21 cellular contexts compared by ENCODE assay signal in the genomic region with DNA sequence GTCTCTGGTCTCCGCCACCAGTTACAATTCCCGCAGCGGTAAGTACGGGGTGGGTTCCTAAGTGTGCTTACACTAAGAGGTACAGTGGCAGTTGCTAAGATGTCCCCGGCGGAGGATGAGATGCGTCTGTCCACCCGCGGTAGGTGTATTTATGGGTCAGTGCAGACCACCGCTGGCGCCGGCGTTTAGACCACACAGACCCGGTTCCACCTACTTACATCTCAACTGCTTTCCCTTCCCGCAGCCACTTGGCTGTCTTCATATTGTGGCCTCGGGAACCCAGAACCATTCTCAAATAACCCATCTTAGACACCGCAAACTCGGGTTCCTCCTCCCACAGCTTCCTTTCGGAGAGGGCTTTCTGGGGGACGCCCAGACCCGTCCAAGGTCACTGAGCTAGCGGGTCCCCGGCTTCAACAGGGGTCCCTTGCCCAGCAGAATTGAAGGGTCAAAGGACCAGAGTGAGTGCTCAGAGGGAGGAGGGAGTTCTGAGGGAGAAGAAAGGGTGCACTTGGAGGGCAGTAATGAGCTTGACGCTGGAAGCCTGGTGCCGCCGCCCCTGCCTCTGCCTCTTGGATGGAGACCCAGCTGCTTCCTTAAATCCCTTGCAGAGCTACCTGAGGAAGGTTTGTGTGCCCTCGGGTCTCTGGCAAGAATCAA. TPM values are rescaled to one million over a fixed set of nuclear protein-coding genes. Genes with fewer than 3 reads are reported as not detected.
DNase-seq lines count a peak whose midpoint lies in the region; ATAC-seq, FAIRE-seq and TF ChIP-seq lines count a peak whose summit lies in the region.
"Had no signal": no experiment of that assay in that cellular context is flagged by ENCODE, and none has a peak within 500 bp of the region (broad histone marks: within the 10 kb centered on the region; RNA-seq: fewer than 3 reads in every experiment).

No MANE protein-coding gene starts in this region.

- no peaks in the 10 kb centered on the region for H3K36me3 ChIP-seq in endothelial cell of umbilical vein (ENCODE audit: control insufficient read depth in 2 of 2, extremely low read depth in 1 of 2, insufficient read depth in 2 of 2, low read length in 2 of 2)
- no peaks in the 10 kb centered on the region for H3K36me3 ChIP-seq in mucosa of descending colon (ENCODE audit: low read depth)
- H3K36me3 ChIP-seq: sigmoid colon, uterus had no signal

- H3K27ac Mint-ChIP-seq in activated naive CD4-positive, alpha-beta T cell treated with anti-CD3 and anti-CD28 coated beads, Interleukin-2, amount 50 U/mL, for 24 hours: no peak overlapping the region
- H3K27ac Mint-ChIP-seq in stimulated activated naive B cell treated with anti-CD40 and anti-IgM and Interleukin-4, amounts not matched to agents 10 μg/mL and 1 μg/mL and 100 μg/mL, for 72 hours: peak overlapping the region; percentile 47

- no peak for TF ChIP-seq POLR2A in endothelial cell of umbilical vein (IDR thresholded peaks at IDR 0.05; ENCODE audit: low read depth, low read length)

- H3K9ac ChIP-seq in endothelial cell of umbilical vein (replicated peaks; ENCODE audit: extremely low read depth, insufficient read depth, low read length): no peak overlapping the region

- CTCF ChIA-PET in endothelial cell of umbilical vein (lab: Charles Lee): interaction anchor here (0.8 to 7.3 kb wide), 5 partner anchors 17 to 351 kb away, joined by 3 to 59 read pairs (median 4); no protein-coding TSS in a partner anchor

- no peaks in the 10 kb centered on the region for H3K9me1 ChIP-seq in endothelial cell of umbilical vein (replicated peaks; ENCODE audit: control insufficient read depth, extremely low read depth, insufficient read depth, low read length)

- H3K4me3 Mint-ChIP-seq in activated naive CD4-positive, alpha-beta T cell treated with anti-CD3 and anti-CD28 coated beads, Interleukin-2, amount 50 U/mL, for 24 hours: peak overlapping the region; percentile 26
- no peak overlapping the region for H3K4me3 Mint-ChIP-seq in stimulated activated naive B cell treated with anti-CD40 and anti-IgM and Interleukin-4, amounts not matched to agents 10 μg/mL and 1 μg/mL and 100 μg/mL, for 72 hours
- H3K4me3 Mint-ChIP-seq: CD14-positive monocyte had no signal

- H3K27me3 Mint-ChIP-seq in activated naive CD4-positive, alpha-beta T cell treated with anti-CD3 and anti-CD28 coated beads, Interleukin-2, amount 50 U/mL, for 24 hours: peaks cover 39% of the 10 kb centered on the region
- peaks cover 22 to 48% of the 10 kb centered on the region in 2 donors for H3K27me3 Mint-ChIP-seq in stimulated activated naive B cell treated with anti-CD40 and anti-IgM and Interleukin-4, amounts not matched to agents 10 μg/mL and 1 μg/mL and 100 μg/mL, for 72 hours

- H3K4me2 ChIP-seq in endothelial cell of umbilical vein (ENCODE audit: insufficient read depth, low read length): no peak overlapping the region

- no peak for FAIRE-seq in endothelial cell of umbilical vein (lab: Jason Lieb, UNC)
- FAIRE-seq: A204.1, bronchial epithelial cell, GM18507 had no signal

- H3K36me3 Mint-ChIP-seq in activated naive CD4-positive, alpha-beta T cell treated with anti-CD3 and anti-CD28 coated beads, Interleukin-2, amount 50 U/mL, for 24 hours: no peaks in the 10 kb centered on the region
- H3K36me3 Mint-ChIP-seq in stimulated activated naive B cell treated with anti-CD40 and anti-IgM and Interleukin-4, amounts not matched to agents 10 μg/mL and 1 μg/mL and 100 μg/mL, for 72 hours: no peaks in the 10 kb centered on the region

- dilution Hi-C loops in endothelial cell of umbilical vein (cut with MboI; ENCODE audit: extremely low pct_ligation_motif_present, low sequenced_read_pairs): no loop called here

- no peaks in the 10 kb centered on the region for H3K9me3 ChIP-seq in endothelial cell of umbilical vein (replicated peaks; ENCODE audit: control insufficient read depth, insufficient read depth, low read length)
- H3K9me3 ChIP-seq in mucosa of descending colon: no peaks in the 10 kb centered on the region
- H3K9me3 ChIP-seq: sigmoid colon, uterus had no signal

- peaks cover 28 to 92% of the 10 kb centered on the region in 2 experiments for H3K27me3 ChIP-seq in endothelial cell of umbilical vein (ENCODE audit: control insufficient read depth in 2 of 2, insufficient read depth in 2 of 2, low read length in 2 of 2)
- peaks cover 99% of the 10 kb centered on the region for H3K27me3 ChIP-seq in foreskin keratinocyte

- ATAC-seq in mucosa of descending colon (no peak), foreskin keratinocyte (no peak), HG03565 (IDR thresholded peaks at IDR 0.05; ENCODE audit: unreplicated experiment) (no peak)
- ATAC-seq in stimulated activated naive B cell treated with anti-CD40 and anti-IgM and Interleukin-4, amounts not matched to agents 10 μg/mL and 1 μg/mL and 100 μg/mL, for 72 hours (replicated peaks): no peak

- no peaks in the 10 kb centered on the region for H3K79me2 ChIP-seq in endothelial cell of umbilical vein (ENCODE audit: control insufficient read depth, insufficient read depth, low read length)

- intact Hi-C loops in endothelial cell of umbilical vein (cut with micrococcal nuclease) (loop anchor here (1.0 to 5.0 kb wide), 4 partner anchors 143 to 376 kb away; partner anchors contain the start of gene ZNF281), mucosa of descending colon (cut with DNase I, micrococcal nuclease) (no loop called here)

- TF ChIP-seq CTCF in endothelial cell of umbilical vein (IDR thresholded peaks at IDR 0.05; ENCODE audit: extremely low read depth in 1 of 2, insufficient read depth in 1 of 2, low read depth in 1 of 2, low read length in 2 of 2) (no peak), mucosa of descending colon (IDR thresholded peaks at IDR 0.05) (no peak), foreskin keratinocyte (conservative IDR thresholded peaks at IDR 0.05) (no peak)

- no peak for DNase-seq in activated naive CD4-positive, alpha-beta T cell treated with anti-CD3 and anti-CD28 coated beads, Interleukin-2, amount 50 U/mL, for 16 hours
- DNase-seq in endothelial cell of umbilical vein (ENCODE audit: low read depth, low spot score) (no peak), mucosa of descending colon (peak in 2 of 3 donors; percentile 42 to 57), foreskin keratinocyte (no peak), NOMO-1 treated with dmso at 0.1 percent for 144 hours (lab: John Stamatoyannopoulos, UW; ENCODE audit: unreplicated experiment) (no peak)
- DNase-seq in stimulated activated naive B cell treated with anti-CD40 and anti-IgM and Interleukin-4, amounts not matched to agents 10 μg/mL and 1 μg/mL and 100 μg/mL, for 72 hours: no peak
- DNase-seq: activated CD4-positive, alpha-beta T cell treated with anti-CD3 and anti-CD28 coated beads, Interleukin-2, amount 50 U/mL, for 48 hours; effector CD4-positive, alpha-beta T cell; HCEC 1CT; hippocampal formation; NCI-H345; sigmoid colon; stimulated activated CD4-positive, alpha-beta T cell treated with anti-CD3 and anti-CD28 coated beads, Interleukin-2, amount 100 ng/mL, for 24 hours; uterus had no signal

- H2AFZ ChIP-seq in endothelial cell of umbilical vein (ENCODE audit: low read depth, low read length): no peak overlapping the region

- no peaks in the 10 kb centered on the region for H3K9me3 Mint-ChIP-seq in activated naive CD4-positive, alpha-beta T cell treated with anti-CD3 and anti-CD28 coated beads, Interleukin-2, amount 50 U/mL, for 24 hours
- H3K9me3 Mint-ChIP-seq in stimulated activated naive B cell treated with anti-CD40 and anti-IgM and Interleukin-4, amounts not matched to agents 10 μg/mL and 1 μg/mL and 100 μg/mL, for 72 hours: no peaks in the 10 kb centered on the region

- BruUV-seq in endothelial cell of umbilical vein (replicated peaks; lab: Mats Ljungman, UMichigan): no TSS peak

- H3K4me1 ChIP-seq in endothelial cell of umbilical vein (ENCODE audit: control insufficient read depth, extremely low read depth, insufficient read depth, low read length) (peaks cover 9% of the 10 kb centered on the region), mucosa of descending colon (ENCODE audit: low read depth) (peaks cover 7% of the 10 kb centered on the region), foreskin keratinocyte (peaks cover 3% of the 10 kb centered on the region)

- H3K4me3 ChIP-seq in endothelial cell of umbilical vein (replicated peaks in 1 of 3; ENCODE audit: insufficient read depth in 1 of 3, low read depth in 1 of 3, low read length in 3 of 3): no peak overlapping the region
- no peak overlapping the region for H3K4me3 ChIP-seq in mucosa of descending colon
- H3K4me3 ChIP-seq: lung, uterus had no signal

- H3K27ac ChIP-seq in endothelial cell of umbilical vein (ENCODE audit: insufficient read depth, low read depth, low read length) (no peak overlapping the region), foreskin keratinocyte (no peak overlapping the region)
- H3K27ac ChIP-seq: sigmoid colon, uterus had no signal

- H3K4me1 Mint-ChIP-seq in activated naive CD4-positive, alpha-beta T cell treated with anti-CD3 and anti-CD28 coated beads, Interleukin-2, amount 50 U/mL, for 24 hours: peaks cover 17% of the 10 kb centered on the region
- H3K4me1 Mint-ChIP-seq in stimulated activated naive B cell treated with anti-CD40 and anti-IgM and Interleukin-4, amounts not matched to agents 10 μg/mL and 1 μg/mL and 100 μg/mL, for 72 hours: peaks cover 24 to 35% of the 10 kb centered on the region in 2 donors

- H4K20me1 ChIP-seq in endothelial cell of umbilical vein (replicated peaks; ENCODE audit: control insufficient read depth, extremely low read depth, insufficient read depth, low read length): no peaks in the 10 kb centered on the region

- POLR2A ChIA-PET in endothelial cell of umbilical vein (lab: Charles Lee): no interaction called here

TF ChIP-seq in endothelial cell of umbilical vein, 7 proteins besides CTCF, POLR2A, EP300 and RAD21:
- no peak for TF ChIP-seq FOS (IDR thresholded peaks at IDR 0.05; ENCODE audit: borderline replicate concordance, insufficient read depth, low read length)
- peak; percentile 84 for TF ChIP-seq EZH2 (IDR thresholded peaks at IDR 0.05; ENCODE audit: borderline replicate concordance, low read depth, low read length, severe bottlenecking)

RNA-seq across cellular contexts. Expression of gene NR5A2, which starts 8.6 kb away (rescaled TPM):
- 10.6 and 12.1 TPM in 2 replicates for total RNA-seq in endothelial cell of umbilical vein
- 2.7 and 3.4 TPM in 2 replicates for polyA plus RNA-seq in endothelial cell of umbilical vein
- polyA plus RNA-seq in endothelial cell of umbilical vein (2011; cell fraction: cytosol; rRNA removed): 3.8 and 4.5 TPM in 2 replicates
- polyA plus RNA-seq in endothelial cell of umbilical vein (2011; cell fraction: nucleus; rRNA removed): 6.9 and 10.0 TPM in 2 replicates
- polyA plus RNA-seq in endothelial cell of umbilical vein (2012): 0.04 and 0.05 TPM in 2 replicates
- polyA minus RNA-seq in endothelial cell of umbilical vein: 12.4 and 14.7 TPM in 2 replicates
- not detected for polyA minus RNA-seq in endothelial cell of umbilical vein (2011; cell fraction: cytosol; rRNA and poly(A)+ RNA removed)
- polyA minus RNA-seq in endothelial cell of umbilical vein (2011; cell fraction: nucleus; rRNA and poly(A)+ RNA removed): 19.0 and 34.1 TPM in 2 replicates
- total RNA-seq in mucosa of descending colon: 10 to 100 TPM; 32.7 to 75.3 (median 47.9) TPM
- 0.04 TPM in 1 of 2 replicates, not detected in the other for total RNA-seq in foreskin keratinocyte
- polyA plus RNA-seq in foreskin keratinocyte: not detected in 2 replicates
- total RNA-seq: bronchial epithelial cell had no signal

Comparison
In these comparisons a context has a peak if more than half of its experiments do, and no peak if none do; other contexts are left out.
1. DNase-seq: peak in mucosa of descending colon (2 of 3); none in activated naive CD4-positive, alpha-beta T cell treated with anti-CD3 and anti-CD28 coated beads, Interleukin-2, amount 50 U/mL, for 16 hours (single experiment), endothelial cell of umbilical vein (single experiment), stimulated activated naive B cell treated with anti-CD40 and anti-IgM and Interleukin-4, amounts not matched to agents 10 μg/mL and 1 μg/mL and 100 μg/mL, for 72 hours (single experiment), foreskin keratinocyte (0 of 2) and NOMO-1 treated with dmso at 0.1 percent for 144 hours (single experiment).
2. RNA of gene NR5A2, which starts 8.6 kb away (total RNA-seq): 32.7 to 75.3 TPM in mucosa of descending colon and 10.6 to 12.1 TPM in endothelial cell of umbilical vein; 0.04 TPM in foreskin keratinocyte; every median in the first group is over 10 times any median in the second.